1 cellular context compared by ENCODE assay signal in genomic region chr15:92400980-92401787, GRCh38.
TF ChIP-seq lines count a peak whose summit lies in the region.

No MANE protein-coding gene starts in this region.

TF ChIP-seq in K562, 482 proteins besides CTCF, POLR2A, EP300 and RAD21 (continued from another document and continues in another):
- TF ChIP-seq PRDM10 (IDR thresholded peaks at IDR 0.05; ENCODE audit: partially characterized antibody), result no peak
- no peak for TF ChIP-seq MBD1 (CRISPR knock-in tag; IDR thresholded peaks at IDR 0.05)
- no peak for TF ChIP-seq STAT5A (IDR thresholded peaks at IDR 0.05; ENCODE audit: borderline replicate concordance, low read length)
- no peak for TF ChIP-seq ZBTB34 (CRISPR knock-in tag; IDR thresholded peaks at IDR 0.05)
- TF ChIP-seq MNT (conservative IDR thresholded peaks at IDR 0.05), result peak in 1 of 2 experiments; percentile 29; a peak in 1 of 4 replicates
- TF ChIP-seq GTF2E2 (tag; IDR thresholded peaks at IDR 0.05), result no peak
- TF ChIP-seq ZNF717 (CRISPR knock-in tag; IDR thresholded peaks at IDR 0.05), result no peak
- TF ChIP-seq NFATC3 (IDR thresholded peaks at IDR 0.05), result no peak
- no peak for TF ChIP-seq ZNF57 (CRISPR knock-in tag; IDR thresholded peaks at IDR 0.05)
- TF ChIP-seq TEAD4 (IDR thresholded peaks at IDR 0.05; ENCODE audit: low read length), result no peak
- no peak for TF ChIP-seq TEAD4 (CRISPR knock-in tag; IDR thresholded peaks at IDR 0.05; ENCODE audit: borderline replicate concordance)
- no peak for TF ChIP-seq ZBTB12 (CRISPR knock-in tag; IDR thresholded peaks at IDR 0.05)
- no peak for TF ChIP-seq HLTF (IDR thresholded peaks at IDR 0.05)
- no peak for TF ChIP-seq MTA3 (IDR thresholded peaks at IDR 0.05; ENCODE audit: borderline replicate concordance)
- TF ChIP-seq DDX20 (tag; IDR thresholded peaks at IDR 0.05; ENCODE audit: low read depth), result no peak
- no peak for TF ChIP-seq SREBF1 (IDR thresholded peaks at IDR 0.05; ENCODE audit: borderline replicate concordance, low read depth, low read length)
- TF ChIP-seq SOX6 (IDR thresholded peaks at IDR 0.05), result no peak
- no peak for TF ChIP-seq NUFIP1 (IDR thresholded peaks at IDR 0.05; ENCODE audit: partially characterized antibody)
- TF ChIP-seq TAL1 (IDR thresholded peaks at IDR 0.05), result peak; percentile 67
- peak; percentile 27; the same call in 1 of the 2 replicates for TF ChIP-seq SMARCA4 (IDR thresholded peaks at IDR 0.05)
- TF ChIP-seq HDGF (IDR thresholded peaks at IDR 0.05), result no peak
- 0 out of 2 replicates have a peak, but pooled peaks have one; percentile 23 for TF ChIP-seq MYBL2 (IDR thresholded peaks at IDR 0.05; ENCODE audit: low read depth)
- TF ChIP-seq MYBL2 (CRISPR knock-in tag; IDR thresholded peaks at IDR 0.05; ENCODE audit: borderline replicate concordance), result no peak
- no peak for TF ChIP-seq BDP1 (IDR thresholded peaks at IDR 0.05; ENCODE audit: insufficient read depth, insufficient read length)
- TF ChIP-seq RFX1 (IDR thresholded peaks at IDR 0.05), result no peak
- TF ChIP-seq POLR2AphosphoS2 (IDR thresholded peaks at IDR 0.05; ENCODE audit: low read length), result no peak
- peak; percentile 76; the same call in 1 of the 2 replicates for TF ChIP-seq FOXM1 (IDR thresholded peaks at IDR 0.05; ENCODE audit: low read depth)
- TF ChIP-seq FOXM1 (CRISPR knock-in tag; IDR thresholded peaks at IDR 0.05; ENCODE audit: low read depth), result no peak
- TF ChIP-seq ZBTB17 (CRISPR knock-in tag; IDR thresholded peaks at IDR 0.05), result no peak
- TF ChIP-seq POU5F1 (IDR thresholded peaks at IDR 0.05; ENCODE audit: borderline replicate concordance, low read depth, low read length, partially characterized antibody), result no peak
- TF ChIP-seq DACH1 (IDR thresholded peaks at IDR 0.05; ENCODE audit: partially characterized antibody), result peak; percentile 38
- TF ChIP-seq BCLAF1 (IDR thresholded peaks at IDR 0.05; ENCODE audit: borderline replicate concordance in 1 of 2, control insufficient read depth in 1 of 2, low read depth in 2 of 2, low read length in 1 of 2), result no peak
- no peak for TF ChIP-seq ESRRB (CRISPR knock-in tag; IDR thresholded peaks at IDR 0.05; ENCODE audit: borderline replicate concordance)
- 0 out of 2 replicates have a peak, but pooled peaks have one; percentile 41 for TF ChIP-seq KLF16 (IDR thresholded peaks at IDR 0.05)
- TF ChIP-seq POLR2G (IDR thresholded peaks at IDR 0.05; ENCODE audit: low read depth, low read length), result no peak
- no peak for TF ChIP-seq E2F4 (CRISPR knock-in tag; IDR thresholded peaks at IDR 0.05; ENCODE audit: low read depth)
- 0 out of 2 replicates have a peak, but pooled peaks have one; percentile 37 for TF ChIP-seq MTA2 (IDR thresholded peaks at IDR 0.05; ENCODE audit: low read depth)
- TF ChIP-seq MAX (CRISPR knock-in tag; IDR thresholded peaks at IDR 0.05), result no peak
- TF ChIP-seq CCAR2 (IDR thresholded peaks at IDR 0.05; ENCODE audit: low read depth, low read length), result no peak
- TF ChIP-seq BRF2 (IDR thresholded peaks at IDR 0.05; ENCODE audit: borderline replicate concordance, insufficient read depth, insufficient read length), result no peak
- TF ChIP-seq ZNF644 (tag; IDR thresholded peaks at IDR 0.05; ENCODE audit: low read depth), result no peak
- no peak for TF ChIP-seq HBP1 (CRISPR knock-in tag; IDR thresholded peaks at IDR 0.05)
- peak; percentile 93 for TF ChIP-seq FOSL1 (tag; conservative IDR thresholded peaks at IDR 0.05)
- no peak for TF ChIP-seq ZNF75A (CRISPR knock-in tag; IDR thresholded peaks at IDR 0.05)
- TF ChIP-seq KDM1A (IDR thresholded peaks at IDR 0.05), result peak; percentile 52 to 68; a peak in 3 of 4 replicates
- TF ChIP-seq ZNF785 (CRISPR knock-in tag; IDR thresholded peaks at IDR 0.05), result no peak
- no peak for TF ChIP-seq ZNF79 (CRISPR knock-in tag; IDR thresholded peaks at IDR 0.05; ENCODE audit: low read depth)
- no peak for TF ChIP-seq NBN (IDR thresholded peaks at IDR 0.05; ENCODE audit: low read depth)
- no peak for TF ChIP-seq ZNF76 (CRISPR knock-in tag; IDR thresholded peaks at IDR 0.05; ENCODE audit: borderline replicate concordance)
- TF ChIP-seq THRAP3 (IDR thresholded peaks at IDR 0.05; ENCODE audit: borderline replicate concordance), result no peak
- no peak for TF ChIP-seq CHD4 (IDR thresholded peaks at IDR 0.05; ENCODE audit: insufficient read depth, insufficient replicate concordance, low read depth, low read length, poor library complexity, severe bottlenecking)
- peak; percentile 38; the same call in 1 of the 2 replicates for TF ChIP-seq ATF3 (IDR thresholded peaks at IDR 0.05)
- TF ChIP-seq ATF3 (CRISPR knock-in tag; conservative IDR thresholded peaks at IDR 0.05), result no peak
